1 cellular context compared by ENCODE assay signal in the genomic region with DNA sequence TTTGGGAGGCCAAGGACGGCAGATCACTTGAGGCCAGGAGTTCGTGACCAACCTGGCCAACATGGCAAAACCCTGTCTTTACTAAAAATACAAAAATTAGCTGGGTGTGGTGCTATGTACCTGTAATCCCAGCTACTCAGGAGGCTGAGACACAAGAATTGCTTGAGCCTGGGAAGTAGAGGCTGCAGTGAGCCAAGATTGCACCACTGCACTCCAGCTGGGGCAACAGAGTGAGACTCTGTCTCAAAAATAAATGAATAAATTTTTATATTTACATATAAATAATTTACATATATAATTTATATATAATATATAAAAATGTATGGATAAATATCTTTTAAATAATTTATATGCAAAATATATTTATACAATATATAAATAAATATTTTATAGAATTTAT.
DNase-seq lines count a peak whose midpoint lies in the region; ATAC-seq and TF ChIP-seq lines count a peak whose summit lies in the region.
"Not testable (repeated sequence)": the region's sequence is repeated elsewhere in the genome, so short reads cannot be mapped to it uniquely, and the experiment has no call there.

No MANE protein-coding gene starts in this region.

- POLR2A ChIA-PET in WTC11 (lab: Charles Lee) = not testable (repeated sequence)

- not testable (repeated sequence) for TF ChIP-seq CTCF in WTC11 (IDR thresholded peaks at IDR 0.05)

- not testable (repeated sequence) for DNase-seq in WTC11 (ENCODE audit: low spot score)

- not testable (repeated sequence) for H3K4me3 Mint-ChIP-seq in WTC11

- not testable (repeated sequence) for H3K36me3 Mint-ChIP-seq in WTC11

- H3K4me1 Mint-ChIP-seq in WTC11 = not testable (repeated sequence)

- peaks cover 12% of the 10 kb centered on the region for H3K9me3 Mint-ChIP-seq in WTC11

- CTCF ChIA-PET in WTC11 (lab: Charles Lee) = not testable (repeated sequence)

- H3K27ac Mint-ChIP-seq in WTC11 = not testable (repeated sequence)

- not testable (repeated sequence) for H3K27me3 Mint-ChIP-seq in WTC11 (ENCODE audit: low read depth)

- not testable (repeated sequence) for ATAC-seq in WTC11

TF ChIP-seq in WTC11, 78 proteins besides CTCF, POLR2A, EP300 and RAD21:
- peak; percentile 89; the same call in 1 of the 2 replicates for TF ChIP-seq HMGA2 (CRISPR knock-in tag; IDR thresholded peaks at IDR 0.05)
TF ChIP-seq in WTC11: peak in this region for 1; not testable (repeated sequence) for 77.
